ENCODE assay signal across 1 cellular context in genomic region chr15:83206971-83207621, GRCh38.
TF ChIP-seq lines count a peak whose summit lies in the region.

No MANE protein-coding gene starts in this region.

TF ChIP-seq in HEK293, 187 proteins besides CTCF, POLR2A, EP300 and RAD21 (continued from another document):
- TF ChIP-seq ZNF18 (tag by site-specific recombination; IDR thresholded peaks at IDR 0.05) (no peak), ZEB2 (tag by site-specific recombination; IDR thresholded peaks at IDR 0.05) (peak; percentile 51; the same call in 1 of the 2 replicates), INSM2 (tag by site-specific recombination; IDR thresholded peaks at IDR 0.05) (no peak), ZXDB (tag by site-specific recombination; IDR thresholded peaks at IDR 0.05) (peak; percentile 43; the same call in 1 of the 2 replicates), ZNF335 (tag by site-specific recombination; conservative IDR thresholded peaks at IDR 0.05) (peak; percentile 63; the same call in 1 of the 2 replicates), ZNF366 (tag by site-specific recombination; conservative IDR thresholded peaks at IDR 0.05) (no peak), ZNF692 (tag by site-specific recombination; IDR thresholded peaks at IDR 0.05) (0 out of 2 replicates have a peak, but pooled peaks have one; percentile 17), EGR2 (tag by site-specific recombination; IDR thresholded peaks at IDR 0.05; ENCODE audit: low read depth) (peak; percentile 79), ZSCAN30 (tag by site-specific recombination; IDR thresholded peaks at IDR 0.05) (peak; percentile 45; the same call in 1 of the 2 replicates), FEZF1 (tag by site-specific recombination; IDR thresholded peaks at IDR 0.05) (no peak), SP2 (tag by site-specific recombination; IDR thresholded peaks at IDR 0.05) (peak; percentile 63), ZNF513 (tag by site-specific recombination; IDR thresholded peaks at IDR 0.05) (0 out of 2 replicates have a peak, but pooled peaks have one; percentile 13), ZNF114 (tag by site-specific recombination; IDR thresholded peaks at IDR 0.05) (no peak), ZNF26 (tag by site-specific recombination; IDR thresholded peaks at IDR 0.05) (no peak), ZNF639 (tag by site-specific recombination; IDR thresholded peaks at IDR 0.05) (no peak), ZNF561 (tag by site-specific recombination; IDR thresholded peaks at IDR 0.05; ENCODE audit: borderline replicate concordance) (peak; percentile 74; the same call in 1 of the 2 replicates), GLI2 (tag by site-specific recombination; IDR thresholded peaks at IDR 0.05; ENCODE audit: borderline replicate concordance, low read depth) (no peak), ZNF473 (tag by site-specific recombination; IDR thresholded peaks at IDR 0.05) (no peak), ZFP69B (tag by site-specific recombination; IDR thresholded peaks at IDR 0.05) (0 out of 2 replicates have a peak, but pooled peaks have one; percentile 13), ZBTB8A (tag by site-specific recombination; IDR thresholded peaks at IDR 0.05) (peak; percentile 75), ZNF76 (tag by site-specific recombination; IDR thresholded peaks at IDR 0.05; ENCODE audit: borderline replicate concordance, low read depth) (0 out of 2 replicates have a peak, but pooled peaks have one; percentile 47), ZNF785 (tag by site-specific recombination; IDR thresholded peaks at IDR 0.05) (no peak), SP7 (tag by site-specific recombination; IDR thresholded peaks at IDR 0.05) (peak; percentile 11; the same call in 1 of the 2 replicates), GLIS2 (tag by site-specific recombination; IDR thresholded peaks at IDR 0.05) (peak; percentile 62), ZBTB20 (tag by site-specific recombination; IDR thresholded peaks at IDR 0.05) (peak; percentile 96), GLIS1 (tag by site-specific recombination; IDR thresholded peaks at IDR 0.05) (peak; percentile 53; the same call in 1 of the 2 replicates), SP3 (tag by site-specific recombination; IDR thresholded peaks at IDR 0.05) (peak; percentile 69), KLF8 (tag by site-specific recombination; IDR thresholded peaks at IDR 0.05) (peak; percentile 82; the same call in 1 of the 2 replicates), YY2 (tag by site-specific recombination; IDR thresholded peaks at IDR 0.05) (peak; percentile 81), ZNF398 (tag by site-specific recombination; IDR thresholded peaks at IDR 0.05) (peak; percentile 32; the same call in 1 of the 2 replicates), ZNF24 (tag by site-specific recombination; IDR thresholded peaks at IDR 0.05) (no peak), SCRT1 (tag by site-specific recombination; IDR thresholded peaks at IDR 0.05; ENCODE audit: borderline replicate concordance) (no peak), KLF16 (tag by site-specific recombination; IDR thresholded peaks at IDR 0.05) (peak; percentile 78; the same call in 1 of the 2 replicates), ZNF768 (tag by site-specific recombination; IDR thresholded peaks at IDR 0.05) (no peak), ZNF155 (tag by site-specific recombination; IDR thresholded peaks at IDR 0.05) (no peak), ZNF350 (tag by site-specific recombination; IDR thresholded peaks at IDR 0.05) (no peak), ZNF202 (tag by site-specific recombination; IDR thresholded peaks at IDR 0.05; ENCODE audit: borderline replicate concordance) (no peak), BCL11A (tag by site-specific recombination; IDR thresholded peaks at IDR 0.05; ENCODE audit: low read depth) (0 out of 2 replicates have a peak, but pooled peaks have one; percentile 14), MEIS1 (CRISPR knock-in tag; IDR thresholded peaks at IDR 0.05; ENCODE audit: borderline replicate concordance) (no peak)
